Comparison of ENCODE assay signal across 20 cellular contexts in the genomic region with DNA sequence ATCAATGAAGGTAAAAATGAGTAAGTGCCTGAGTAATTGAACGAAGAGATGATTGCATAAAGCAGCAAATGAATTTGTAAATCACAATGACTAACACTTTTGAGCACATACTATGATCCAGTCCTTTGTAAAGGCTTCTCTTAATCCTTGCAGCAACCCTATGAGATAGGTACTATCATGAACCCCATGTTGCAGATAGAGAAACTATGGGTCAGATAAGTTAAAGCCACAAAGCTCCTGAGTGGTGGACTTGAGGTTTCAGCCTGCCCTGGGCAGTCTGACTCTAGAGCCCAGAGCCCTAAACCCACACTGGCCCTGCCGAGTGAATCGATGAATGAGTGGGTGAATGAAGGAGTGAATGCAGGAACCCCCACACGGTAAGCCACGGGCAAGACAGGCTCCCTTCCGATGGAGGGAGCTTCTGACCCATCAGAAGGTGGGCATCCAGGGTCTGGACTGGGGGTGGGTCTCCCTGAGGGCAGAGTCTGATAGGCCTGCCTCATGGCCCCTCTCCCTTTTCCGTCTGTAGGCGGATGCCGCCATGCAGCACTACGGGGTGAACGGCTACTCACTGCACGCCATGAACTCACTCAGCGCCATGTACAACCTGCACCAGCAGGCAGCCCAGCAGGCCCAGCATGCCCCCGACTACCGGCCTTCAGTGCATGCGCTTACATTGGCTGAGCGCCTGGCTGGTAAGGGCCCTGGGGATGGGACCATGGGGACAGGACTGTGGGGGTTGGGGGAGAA. TPM values are rescaled to one million over a fixed set of nuclear protein-coding genes. Genes with fewer than 3 reads are reported as not detected.
"Had no signal": no experiment of that assay in that cellular context is flagged by ENCODE, and none has a peak within 500 bp of the region (broad histone marks: within the 10 kb centered on the region; RNA-seq: fewer than 3 reads in every experiment).

No MANE protein-coding gene starts in this region.

- H3K4me3 ChIP-seq: esophagus muscularis mucosa, lower lobe of right lung, spleen, thoracic aorta, upper lobe of left lung had no signal

- ATAC-seq: lower lobe of right lung; natural killer cell; stimulated activated naive B cell treated with anti-CD40 and anti-IgM and Interleukin-4, amounts not matched to agents 10 μg/mL and 1 μg/mL and 100 μg/mL, for 72 hours had no signal

- H3K36me3 Mint-ChIP-seq: natural killer cell; stimulated activated naive B cell treated with anti-CD40 and anti-IgM and Interleukin-4, amounts not matched to agents 10 μg/mL and 1 μg/mL and 100 μg/mL, for 72 hours had no signal

- H3K4me3 Mint-ChIP-seq: activated naive CD4-positive, alpha-beta T cell treated with anti-CD3 and anti-CD28 coated beads for 36 hours; natural killer cell; stimulated activated naive B cell treated with anti-CD40 and anti-IgM and Interleukin-4, amounts not matched to agents 10 μg/mL and 1 μg/mL and 100 μg/mL, for 72 hours had no signal

- DNase-seq: activated CD4-positive, CD25-positive, alpha-beta regulatory T cell treated with anti-CD3 and anti-CD28 coated beads, Interleukin-2, amount 50 U/mL, for 72 hours; activated naive CD4-positive, alpha-beta T cell treated with anti-CD3 and anti-CD28 coated beads for 36 hours; anterior cingulate cortex; cerebellar nuclear complex; effector CD4-positive, alpha-beta T cell; islet precursor cell; lower lobe of right lung; natural killer cell; posterior cingulate gyrus; spleen; stimulated activated CD4-positive, alpha-beta T cell treated with anti-CD3 and anti-CD28 coated beads, Interleukin-4, amount 100 ng/mL, for 4 hours; stimulated activated naive B cell treated with anti-CD40 and anti-IgM and Interleukin-4, amounts not matched to agents 10 μg/mL and 1 μg/mL and 100 μg/mL, for 72 hours; upper lobe of left lung had no signal

- H3K4me1 Mint-ChIP-seq: natural killer cell; stimulated activated naive B cell treated with anti-CD40 and anti-IgM and Interleukin-4, amounts not matched to agents 10 μg/mL and 1 μg/mL and 100 μg/mL, for 72 hours had no signal

- H3K9me3 Mint-ChIP-seq: activated naive CD4-positive, alpha-beta T cell treated with anti-CD3 and anti-CD28 coated beads for 36 hours; activated T-helper 2 cell treated with anti-CD3 and anti-CD28 coated beads, Interferon-gamma antibody, Interleukin-2, Interleukin-4, amounts not matched to agents 10 μg/mL and 5 μg/mL and 100 μg/mL, durations not matched to agents 14 hours and 24 hours and 36 hours; natural killer cell; stimulated activated naive B cell treated with anti-CD40 and anti-IgM and Interleukin-4, amounts not matched to agents 10 μg/mL and 1 μg/mL and 100 μg/mL, for 72 hours had no signal

- H3K27ac Mint-ChIP-seq: activated naive CD4-positive, alpha-beta T cell treated with anti-CD3 and anti-CD28 coated beads for 36 hours; activated T-helper 2 cell treated with anti-CD3 and anti-CD28 coated beads, Interferon-gamma antibody, Interleukin-2, Interleukin-4, amounts not matched to agents 10 μg/mL and 5 μg/mL and 100 μg/mL, durations not matched to agents 14 hours and 24 hours and 36 hours; natural killer cell; stimulated activated naive B cell treated with anti-CD40 and anti-IgM and Interleukin-4, amounts not matched to agents 10 μg/mL and 1 μg/mL and 100 μg/mL, for 72 hours had no signal

RNA-seq across cellular contexts. Expression of a gene that starts 17.0 kb away (rescaled TPM):
- total RNA-seq: activated naive CD4-positive, alpha-beta T cell treated with anti-CD3 and anti-CD28 coated beads for 36 hours; activated T-helper 2 cell treated with anti-CD3 and anti-CD28 coated beads, Interferon-gamma antibody, Interleukin-2, Interleukin-4, amounts not matched to agents 10 μg/mL and 5 μg/mL and 100 μg/mL, durations not matched to agents 14 hours and 24 hours and 36 hours; esophagus muscularis mucosa; fibroblast of villous mesenchyme; glomerular endothelial cell; lower lobe of right lung; natural killer cell; renal cortical epithelial cell; spleen; T-helper 1 cell treated with Interleukin-12 subunit alpha and Interleukin-12 subunit beta and Interleukin-4 antibody, amounts not matched to agents 30 ng/mL and 1 ng/mL, for 36 hours; thoracic aorta; upper lobe of left lung had no signal

RNA-seq across cellular contexts. Expression of a gene that starts 44.8 kb away (rescaled TPM):
- total RNA-seq: activated naive CD4-positive, alpha-beta T cell treated with anti-CD3 and anti-CD28 coated beads for 36 hours; activated T-helper 2 cell treated with anti-CD3 and anti-CD28 coated beads, Interferon-gamma antibody, Interleukin-2, Interleukin-4, amounts not matched to agents 10 μg/mL and 5 μg/mL and 100 μg/mL, durations not matched to agents 14 hours and 24 hours and 36 hours; esophagus muscularis mucosa; fibroblast of villous mesenchyme; glomerular endothelial cell; lower lobe of right lung; renal cortical epithelial cell; spleen; T-helper 1 cell treated with Interleukin-12 subunit alpha and Interleukin-12 subunit beta and Interleukin-4 antibody, amounts not matched to agents 30 ng/mL and 1 ng/mL, for 36 hours; thoracic aorta; upper lobe of left lung had no signal
